Comparison of ENCODE assay signal across 8 cellular contexts in the genomic region with DNA sequence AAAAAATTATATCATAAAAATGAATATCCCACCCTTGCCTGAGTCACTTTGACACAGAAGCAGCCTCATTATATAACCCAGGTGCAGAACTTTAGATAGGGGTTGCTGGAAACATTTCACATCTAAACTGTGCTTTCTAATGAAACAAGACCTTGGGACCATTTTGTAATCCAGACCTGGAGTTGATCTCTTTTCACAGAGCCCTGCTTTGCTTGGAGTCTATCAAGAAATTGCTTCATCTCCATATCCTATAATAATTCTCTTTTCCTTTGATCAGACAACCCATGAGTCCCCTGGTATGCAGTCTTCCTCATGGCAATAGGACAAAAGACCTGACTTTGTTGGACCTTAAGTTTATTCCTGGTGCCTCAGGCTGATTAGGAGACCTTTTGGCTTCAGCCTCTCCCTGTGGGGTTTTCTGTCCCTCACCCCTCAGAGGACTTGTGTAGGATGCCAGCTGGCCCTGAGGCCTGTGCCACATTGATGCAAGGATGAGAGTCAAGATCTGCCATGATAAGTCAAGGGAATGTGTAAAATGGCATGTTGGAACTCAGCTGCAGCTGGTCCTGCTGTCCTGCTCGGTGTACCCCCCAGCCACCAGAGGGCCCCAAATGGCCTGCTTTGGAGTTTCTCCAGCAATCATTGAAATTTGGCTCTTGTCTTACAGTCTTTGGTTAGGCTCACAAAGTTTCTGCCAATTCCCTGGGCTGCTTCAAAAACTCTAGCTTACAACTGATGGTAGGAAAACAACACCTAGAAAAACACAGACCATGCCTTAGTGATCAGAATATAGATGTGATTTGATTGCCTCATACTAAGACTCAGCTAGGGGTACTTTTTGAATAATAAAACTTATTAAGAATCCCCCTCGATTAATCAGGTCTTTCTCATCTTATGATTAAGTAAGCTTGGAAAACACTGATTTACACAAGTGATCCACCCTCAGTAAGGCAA.
DNase-seq lines count a peak whose midpoint lies in the region; ATAC-seq and TF ChIP-seq lines count a peak whose summit lies in the region.

No MANE protein-coding gene starts in this region.

- H3K9ac ChIP-seq in trophoblast cell (ENCODE audit: low read length): no peak overlapping the region

- H3K27ac Mint-ChIP-seq in activated B cell treated with CpG ODN at 0.5 μM for 24 hours: no peak overlapping the region

- H3K4me1 Mint-ChIP-seq in activated B cell treated with CpG ODN at 0.5 μM for 24 hours: peaks cover 12% of the 10 kb centered on the region

- H4K91ac ChIP-seq in trophoblast cell (ENCODE audit: low read depth, low read length): no peak overlapping the region

- TF ChIP-seq CTCF in activated B cell treated with CpG ODN at 0.5 μM for 24 hours (IDR thresholded peaks at IDR 0.05) (no peak), foreskin keratinocyte (conservative IDR thresholded peaks at IDR 0.05) (peak; percentile 82)

- H3K9me3 ChIP-seq in trophoblast cell (ENCODE audit: insufficient read depth, low read depth, low read length): no peaks in the 10 kb centered on the region

- no CpG with 5 or more reads among the region's 2 CpGs for WGBS in trophoblast cell (ENCODE audit: extremely low coverage, insufficient coverage, insufficient read length)

- in situ Hi-C loops in KBM-7 (cut with MboI; ENCODE audit: low pct_unique_long_range_greater_than_20kb, low sequenced_read_pairs): no loop called here

- H4K12ac ChIP-seq in trophoblast cell (ENCODE audit: low read depth, low read length): no peak overlapping the region

- intact Hi-C loops in activated B cell treated with CpG ODN at 0.5 μM for 24 hours (cut with micrococcal nuclease): loop anchor here (1.0 to 2.0 kb wide), 3 partner anchors 148 to 344 kb away; no protein-coding TSS in a partner anchor

- H3K23ac ChIP-seq in trophoblast cell (ENCODE audit: low read length): no peak overlapping the region

- no peaks in the 10 kb centered on the region for H3K79me2 ChIP-seq in trophoblast cell (ENCODE audit: control insufficient read depth, insufficient read depth, low read length, poor library complexity)

- no peak overlapping the region for H3K4me3 Mint-ChIP-seq in activated B cell treated with CpG ODN at 0.5 μM for 24 hours

- H3K27ac ChIP-seq in foreskin keratinocyte (no peak overlapping the region), trophoblast cell (ENCODE audit: low read depth, low read length) (no peak overlapping the region)

- no peak overlapping the region for H3K4me3 ChIP-seq in trophoblast cell (ENCODE audit: low read depth, low read length)

- H3K18ac ChIP-seq in trophoblast cell (ENCODE audit: low read length): no peak overlapping the region

- no peak overlapping the region for H2BK120ac ChIP-seq in trophoblast cell (ENCODE audit: insufficient read depth, low read length, poor library complexity)

- H4K8ac ChIP-seq in trophoblast cell (ENCODE audit: low read depth, low read length): no peak overlapping the region

- no peak overlapping the region for H2AK5ac ChIP-seq in trophoblast cell (ENCODE audit: low read length)

- no peak overlapping the region for H2BK12ac ChIP-seq in trophoblast cell (ENCODE audit: low read length)

- H3K27me3 ChIP-seq in foreskin keratinocyte (no peaks in the 10 kb centered on the region), trophoblast cell (ENCODE audit: insufficient read depth, low read length) (no peaks in the 10 kb centered on the region)

- peak; percentile 47 for ATAC-seq in activated B cell treated with CpG ODN at 0.5 μM for 24 hours (ENCODE audit: low read depth)
- no peak for ATAC-seq in foreskin keratinocyte
- ATAC-seq in HG02642 (IDR thresholded peaks at IDR 0.05; ENCODE audit: poor library complexity, unreplicated experiment): no peak
- no peak for ATAC-seq in GM19023 (IDR thresholded peaks at IDR 0.05; ENCODE audit: unreplicated experiment)

- H3K4me1 ChIP-seq in foreskin keratinocyte (peaks cover 30% of the 10 kb centered on the region), trophoblast cell (ENCODE audit: control insufficient read depth in 1 of 2, insufficient read depth in 2 of 2, low read length in 2 of 2) (peaks cover 3 to 7% of the 10 kb centered on the region in 2 experiments)

- peaks cover 9% of the 10 kb centered on the region for H3K27me3 Mint-ChIP-seq in activated B cell treated with CpG ODN at 0.5 μM for 24 hours

- H3K4me2 ChIP-seq in trophoblast cell (ENCODE audit: low read length): no peak overlapping the region

- no peak overlapping the region for H2AFZ ChIP-seq in trophoblast cell (ENCODE audit: insufficient read depth, low read length, poor library complexity)

- H3K14ac ChIP-seq in trophoblast cell (ENCODE audit: low read length): no peak overlapping the region

- CTCF ChIA-PET in activated B cell treated with CpG ODN at 0.5 μM for 24 hours (lab: Charles Lee): interaction anchor here (0.8 to 2.5 kb wide), 5 partner anchors 148 to 343 kb away, joined by 3 to 8 read pairs (median 4); no protein-coding TSS in a partner anchor

- DNase-seq in GM03348 (ENCODE audit: low spot score) (peak; percentile 17), KBM-7 (peak; percentile 72), activated B cell treated with CpG ODN at 0.5 μM for 24 hours (no peak), foreskin keratinocyte (peak in 1 of 2 donors; percentile 41), trophoblast cell (peak; percentile 10 to 18), DMS79 treated with DMSO at 0.1 percent for 48 hours (lab: John Stamatoyannopoulos, UW) (no peak)

- no peaks in the 10 kb centered on the region for H3K9me3 Mint-ChIP-seq in activated B cell treated with CpG ODN at 0.5 μM for 24 hours

- H3K79me1 ChIP-seq in trophoblast cell (ENCODE audit: low read length): no peaks in the 10 kb centered on the region

- POLR2A ChIA-PET in activated B cell treated with CpG ODN at 0.5 μM for 24 hours (lab: Charles Lee): no interaction called here

- no peak overlapping the region for H2BK5ac ChIP-seq in trophoblast cell (ENCODE audit: low read depth, low read length, poor library complexity)

- H3K36me3 ChIP-seq in trophoblast cell (ENCODE audit: control insufficient read depth in 1 of 2, insufficient read depth in 2 of 2, low read length in 2 of 2): no peaks in the 10 kb centered on the region

- no peak overlapping the region for H3K4ac ChIP-seq in trophoblast cell (ENCODE audit: low read depth, low read length)

- H3K36me3 Mint-ChIP-seq in activated B cell treated with CpG ODN at 0.5 μM for 24 hours (ENCODE audit: low read depth): no peaks in the 10 kb centered on the region

Comparison
In these comparisons a context has a peak if more than half of its experiments do, and no peak if none do; other contexts are left out.
1. DNase-seq: peak in GM03348 (single experiment), KBM-7 (single experiment) and trophoblast cell (2 of 2); none in activated B cell treated with CpG ODN at 0.5 μM for 24 hours (single experiment) and DMS79 treated with DMSO at 0.1 percent for 48 hours (single experiment).